In the genomic region with DNA sequence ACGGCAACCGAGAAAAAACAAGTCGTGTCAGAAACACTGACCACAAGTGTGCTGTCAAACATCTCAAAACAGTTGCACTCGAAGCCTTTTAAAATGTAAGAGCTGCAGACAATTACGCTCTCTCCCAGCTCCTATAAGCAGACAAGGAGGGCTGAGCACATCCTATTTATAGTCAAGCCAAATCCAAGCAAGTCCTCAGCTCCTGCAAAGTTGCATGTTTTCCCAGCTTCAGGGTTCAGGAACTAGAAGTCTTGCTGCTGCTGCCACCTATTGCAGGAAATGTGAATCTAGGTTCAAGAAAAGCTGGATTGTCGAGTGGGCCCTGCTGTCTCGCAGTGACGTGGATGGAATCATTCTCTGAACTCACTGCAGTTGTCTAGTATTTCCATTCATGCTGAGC, we compare ENCODE assay signal across 2 cellular contexts.
A peak's percentile ranks its signal among the peaks of the same experiment; 100 is the strongest.
TF ChIP-seq lines count a peak whose summit lies in the region.

No MANE protein-coding gene starts in this region.

TF ChIP-seq in IMR-90, 13 proteins besides CTCF, POLR2A, EP300 and RAD21:
- TF ChIP-seq SMC3 (IDR thresholded peaks at IDR 0.05; ENCODE audit: low read depth, low read length) (peak; percentile 66), RCOR1 (IDR thresholded peaks at IDR 0.05; ENCODE audit: insufficient replicate concordance, low read length) (no peak)

TF ChIP-seq in GM12878, 131 proteins besides CTCF, POLR2A, EP300 and RAD21:
- TF ChIP-seq, protein P1, sequence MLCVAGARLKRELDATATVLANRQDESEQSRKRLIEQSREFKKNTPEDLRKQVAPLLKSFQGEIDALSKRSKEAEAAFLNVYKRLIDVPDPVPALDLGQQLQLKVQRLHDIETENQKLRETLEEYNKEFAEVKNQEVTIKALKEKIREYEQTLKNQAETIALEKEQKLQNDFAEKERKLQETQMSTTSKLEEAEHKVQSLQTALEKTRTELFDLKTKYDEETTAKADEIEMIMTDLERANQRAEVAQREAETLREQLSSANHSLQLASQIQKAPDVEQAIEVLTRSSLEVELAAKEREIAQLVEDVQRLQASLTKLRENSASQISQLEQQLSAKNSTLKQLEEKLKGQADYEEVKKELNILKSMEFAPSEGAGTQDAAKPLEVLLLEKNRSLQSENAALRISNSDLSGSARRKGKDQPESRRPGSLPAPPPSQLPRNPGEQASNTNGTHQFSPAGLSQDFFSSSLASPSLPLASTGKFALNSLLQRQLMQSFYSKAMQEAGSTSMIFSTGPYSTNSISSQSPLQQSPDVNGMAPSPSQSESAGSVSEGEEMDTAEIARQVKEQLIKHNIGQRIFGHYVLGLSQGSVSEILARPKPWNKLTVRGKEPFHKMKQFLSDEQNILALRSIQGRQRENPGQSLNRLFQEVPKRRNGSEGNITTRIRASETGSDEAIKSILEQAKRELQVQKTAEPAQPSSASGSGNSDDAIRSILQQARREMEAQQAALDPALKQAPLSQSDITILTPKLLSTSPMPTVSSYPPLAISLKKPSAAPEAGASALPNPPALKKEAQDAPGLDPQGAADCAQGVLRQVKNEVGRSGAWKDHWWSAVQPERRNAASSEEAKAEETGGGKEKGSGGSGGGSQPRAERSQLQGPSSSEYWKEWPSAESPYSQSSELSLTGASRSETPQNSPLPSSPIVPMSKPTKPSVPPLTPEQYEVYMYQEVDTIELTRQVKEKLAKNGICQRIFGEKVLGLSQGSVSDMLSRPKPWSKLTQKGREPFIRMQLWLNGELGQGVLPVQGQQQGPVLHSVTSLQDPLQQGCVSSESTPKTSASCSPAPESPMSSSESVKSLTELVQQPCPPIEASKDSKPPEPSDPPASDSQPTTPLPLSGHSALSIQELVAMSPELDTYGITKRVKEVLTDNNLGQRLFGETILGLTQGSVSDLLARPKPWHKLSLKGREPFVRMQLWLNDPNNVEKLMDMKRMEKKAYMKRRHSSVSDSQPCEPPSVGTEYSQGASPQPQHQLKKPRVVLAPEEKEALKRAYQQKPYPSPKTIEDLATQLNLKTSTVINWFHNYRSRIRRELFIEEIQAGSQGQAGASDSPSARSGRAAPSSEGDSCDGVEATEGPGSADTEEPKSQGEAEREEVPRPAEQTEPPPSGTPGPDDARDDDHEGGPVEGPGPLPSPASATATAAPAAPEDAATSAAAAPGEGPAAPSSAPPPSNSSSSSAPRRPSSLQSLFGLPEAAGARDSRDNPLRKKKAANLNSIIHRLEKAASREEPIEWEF (IDR thresholded peaks at IDR 0.05; ENCODE audit: insufficient replicate concordance, low read depth, low read length): no peak
- TF ChIP-seq ZNF622 (IDR thresholded peaks at IDR 0.05): no peak
- no peak for TF ChIP-seq SP1 (IDR thresholded peaks at IDR 0.05; ENCODE audit: low read depth, low read length)
- no peak for TF ChIP-seq RELA (IDR thresholded peaks at IDR 0.05; ENCODE audit: borderline replicate concordance, partially characterized antibody)
- TF ChIP-seq SPI1 (IDR thresholded peaks at IDR 0.05; ENCODE audit: borderline replicate concordance, insufficient read depth, low read depth, low read length): no peak
- no peak for TF ChIP-seq NKRF (conservative IDR thresholded peaks at IDR 0.05)
- TF ChIP-seq, protein P2, sequence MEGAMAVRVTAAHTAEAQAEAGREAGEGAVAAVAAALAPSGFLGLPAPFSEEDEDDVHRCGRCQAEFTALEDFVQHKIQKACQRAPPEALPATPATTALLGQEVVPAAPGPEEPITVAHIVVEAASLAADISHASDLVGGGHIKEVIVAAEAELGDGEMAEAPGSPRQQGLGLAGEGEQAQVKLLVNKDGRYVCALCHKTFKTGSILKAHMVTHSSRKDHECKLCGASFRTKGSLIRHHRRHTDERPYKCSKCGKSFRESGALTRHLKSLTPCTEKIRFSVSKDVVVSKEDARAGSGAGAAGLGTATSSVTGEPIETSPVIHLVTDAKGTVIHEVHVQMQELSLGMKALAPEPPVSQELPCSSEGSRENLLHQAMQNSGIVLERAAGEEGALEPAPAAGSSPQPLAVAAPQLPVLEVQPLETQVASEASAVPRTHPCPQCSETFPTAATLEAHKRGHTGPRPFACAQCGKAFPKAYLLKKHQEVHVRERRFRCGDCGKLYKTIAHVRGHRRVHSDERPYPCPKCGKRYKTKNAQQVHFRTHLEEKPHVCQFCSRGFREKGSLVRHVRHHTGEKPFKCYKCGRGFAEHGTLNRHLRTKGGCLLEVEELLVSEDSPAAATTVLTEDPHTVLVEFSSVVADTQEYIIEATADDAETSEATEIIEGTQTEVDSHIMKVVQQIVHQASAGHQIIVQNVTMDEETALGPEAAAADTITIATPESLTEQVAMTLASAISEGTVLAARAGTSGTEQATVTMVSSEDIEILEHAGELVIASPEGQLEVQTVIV (IDR thresholded peaks at IDR 0.05; ENCODE audit: borderline replicate concordance, partially characterized antibody): no peak
- TF ChIP-seq ZNF24 (IDR thresholded peaks at IDR 0.05): no peak
- no peak for TF ChIP-seq RUNX3 (IDR thresholded peaks at IDR 0.05; ENCODE audit: low read length)
- TF ChIP-seq NFXL1 (IDR thresholded peaks at IDR 0.05; ENCODE audit: borderline replicate concordance): no peak
- no peak for TF ChIP-seq POLR2AphosphoS5 (IDR thresholded peaks at IDR 0.05; ENCODE audit: low read length)
